8 cellular contexts compared by ENCODE assay signal in genomic region chr6:30781697-30782424, GRCh38. TPM values are rescaled to one million over a fixed set of nuclear protein-coding genes. Genes with fewer than 3 reads are reported as not detected.
DNase-seq lines count a peak whose midpoint lies in the region; ATAC-seq, FAIRE-seq and TF ChIP-seq lines count a peak whose summit lies in the region.

No MANE protein-coding gene starts in this region.

- H3K27ac ChIP-seq in PC-3 (ENCODE audit: low read length), result peak overlapping the region; percentile 96
- peak overlapping the region; percentile 97 for H3K27ac ChIP-seq in astrocyte (ENCODE audit: low read depth, low read length)
- H3K27ac ChIP-seq in right cardiac atrium (ENCODE audit: low read length), result peak overlapping the region; percentile 86

- H2AFZ ChIP-seq in PC-3 (ENCODE audit: low read length) (no peak overlapping the region), astrocyte (ENCODE audit: low read depth, low read length) (no peak overlapping the region)

- H4K20me1 ChIP-seq in PC-3 (ENCODE audit: low read length) (no peaks in the 10 kb centered on the region), astrocyte (ENCODE audit: insufficient read depth, low read length) (no peaks in the 10 kb centered on the region)

- peaks cover 20% of the 10 kb centered on the region for H3F3A ChIP-seq in PC-3 (ENCODE audit: low read length, unreplicated experiment)

- H3K27ac Mint-ChIP-seq in astrocyte (ENCODE audit: unreplicated experiment), result peak overlapping the region; percentile 100

- no peaks in the 10 kb centered on the region for H3K9me2 ChIP-seq in PC-3 (replicated peaks; ENCODE audit: low read length)

- H3K9me3 ChIP-seq in PC-3 (ENCODE audit: low read length) (no peaks in the 10 kb centered on the region), astrocyte (ENCODE audit: insufficient read depth, low read depth, low read length) (no peaks in the 10 kb centered on the region), right cardiac atrium (ENCODE audit: control insufficient read depth, low read length) (no peaks in the 10 kb centered on the region)

- H3K4me2 ChIP-seq in PC-3 (ENCODE audit: low read length), result peak overlapping the region; percentile 76
- peak overlapping the region; percentile 74 for H3K4me2 ChIP-seq in astrocyte (ENCODE audit: low read length)

- FAIRE-seq in astrocyte (lab: Jason Lieb, UNC), result peak; percentile 90

- H3K9ac ChIP-seq in PC-3 (ENCODE audit: low read length) (peak overlapping the region; percentile 94), astrocyte (ENCODE audit: low read length) (peak overlapping the region; percentile 82)

- peak; percentile 64 for ATAC-seq in PC-3
- peak; percentile 91 to 92 for ATAC-seq in right cardiac atrium
- ATAC-seq in GM19328 (IDR thresholded peaks at IDR 0.05; ENCODE audit: unreplicated experiment), result no peak
- no peak for ATAC-seq in HG02623 (IDR thresholded peaks at IDR 0.05; ENCODE audit: unreplicated experiment)

- peaks cover 50% of the 10 kb centered on the region for H3K4me1 Mint-ChIP-seq in astrocyte (ENCODE audit: low read depth, unreplicated experiment)

- peak overlapping the region; percentile 43 for H3K4me3 ChIP-seq in PC-3 (ENCODE audit: low read length)
- peak overlapping the region; percentile 31 for H3K4me3 ChIP-seq in astrocyte (ENCODE audit: insufficient read depth, low read depth, low read length)
- no peak overlapping the region for H3K4me3 ChIP-seq in right cardiac atrium (ENCODE audit: low read length)

- no TSS peak for BruUV-seq in PC-3 (replicated peaks; lab: Mats Ljungman, UMichigan)

- no peaks in the 10 kb centered on the region for H3K36me3 Mint-ChIP-seq in astrocyte (ENCODE audit: low read depth, unreplicated experiment)

- 4% methylated on average over 13 of the region's 13 CpGs for WGBS in right cardiac atrium

- H3K9me3 Mint-ChIP-seq in astrocyte (ENCODE audit: unreplicated experiment), result no peaks in the 10 kb centered on the region

- TF ChIP-seq CTCF in PC-3 (conservative IDR thresholded peaks at IDR 0.05; ENCODE audit: low read depth, low read length) (no peak), astrocyte (IDR thresholded peaks at IDR 0.05; ENCODE audit: insufficient read depth, low read depth, low read length) (no peak)

- H3K4me1 ChIP-seq in PC-3 (ENCODE audit: insufficient read depth, low read length) (peaks cover 52% of the 10 kb centered on the region), astrocyte (ENCODE audit: insufficient read depth, low read length) (peaks cover 50% of the 10 kb centered on the region), right cardiac atrium (ENCODE audit: control insufficient read depth, insufficient read depth, low read length) (peaks cover 22% of the 10 kb centered on the region)

- DNase-seq in Caki2 (ENCODE audit: low read depth) (peak; percentile 93), KBM-7 (peak; percentile 94), PC-3 (peak; percentile 99), astrocyte (ENCODE audit: low read depth) (peak; percentile 99), right cardiac atrium (peak; percentile 97 to 98 (median 98)), renal cortical epithelial cell (ENCODE audit: low read depth) (peak; percentile 98)

- POLR2A ChIA-PET in PC-3 (lab: Charles Lee; ENCODE audit: unreplicated experiment), result interaction anchor here (0.6 to 2.1 kb wide), 11 partner anchors 13 to 42 kb away, joined by 3 to 40 read pairs (median 4); partner anchors contain the start of gene IER3

- in situ Hi-C loops in Caki2 (cut with HindIII; ENCODE audit: low pct_unique_long_range_greater_than_20kb, low sequenced_read_pairs) (no loop called here), KBM-7 (cut with MboI; ENCODE audit: low pct_unique_long_range_greater_than_20kb, low sequenced_read_pairs) (no loop called here)

- CTCF ChIA-PET in PC-3 (lab: Charles Lee), result interaction anchor here (0.5 to 1.7 kb wide), 9 partner anchors 13 to 51 kb away, joined by 3 to 8 read pairs (median 3); partner anchors contain the start of gene FLOT1

- H3K4me3 Mint-ChIP-seq in astrocyte (ENCODE audit: unreplicated experiment), result peak overlapping the region; percentile 62

- H3K27me3 ChIP-seq in PC-3 (ENCODE audit: low read length) (no peaks in the 10 kb centered on the region), astrocyte (ENCODE audit: insufficient read depth, low read length) (no peaks in the 10 kb centered on the region), right cardiac atrium (ENCODE audit: control insufficient read depth, insufficient read depth) (no peaks in the 10 kb centered on the region)

- intact Hi-C loops in PC-3 (cut with micrococcal nuclease), result loop anchor here (1.0 kb wide), 4 partner anchors 13 to 38 kb away; no protein-coding TSS in a partner anchor
- intact Hi-C loops in right cardiac atrium (cut with DNase I), result loop anchor here in 2 of 4 donors (5.0 kb wide), 1 partner anchor 40 kb away; the partner anchor contains the start of genes FLOT1 (in 2 of the 2) and IER3 (in 2 of the 2)

- H3K27me3 Mint-ChIP-seq in astrocyte (ENCODE audit: low read depth, unreplicated experiment), result peaks cover 3% of the 10 kb centered on the region

- H3K79me2 ChIP-seq in PC-3 (ENCODE audit: low read length) (0 out of 2 replicates have a peak, but pooled peaks cover 3% of the 10 kb centered on the region), astrocyte (ENCODE audit: insufficient read depth, low read length) (no peaks in the 10 kb centered on the region)

- H3K36me3 ChIP-seq in PC-3 (ENCODE audit: low read depth, low read length) (no peaks in the 10 kb centered on the region), astrocyte (ENCODE audit: insufficient read depth, low read length) (no peaks in the 10 kb centered on the region)

RNA-seq across cellular contexts. Expression of gene IER3, which starts 37.5 kb away (rescaled TPM):
- total RNA-seq in Caki2 (2014; rRNA removed; shearing (Covaris generic); ENCODE audit: low replicate concordance), result 124 and 148 TPM in 2 replicates
- total RNA-seq in PC-3 (2014; rRNA removed) (1,173 and 1,198 TPM in 2 replicates), astrocyte (216 and 221 TPM in 2 replicates), right cardiac atrium (10 to 100 TPM; 22.4 to 60.2 (median 34.1) TPM), renal cortical epithelial cell (56.6 and 249 TPM in 2 replicates)
- 63.6 TPM for polyA plus RNA-seq in right cardiac atrium

RNA-seq across cellular contexts. Expression of gene FLOT1, which starts 39.4 kb away (rescaled TPM):
- total RNA-seq in Caki2 (2014; rRNA removed; shearing (Covaris generic); ENCODE audit: low replicate concordance), result 352 and 441 TPM in 2 replicates
- 305 and 401 TPM in 2 replicates for total RNA-seq in PC-3 (2014; rRNA removed)
- 77.6 and 85.2 TPM in 2 replicates for total RNA-seq in astrocyte
- 100 to 1,000 TPM; 180 to 208 (median 199) TPM for total RNA-seq in right cardiac atrium
- polyA plus RNA-seq in right cardiac atrium, result 264 TPM
- 19.4 and 100 TPM in 2 replicates for total RNA-seq in renal cortical epithelial cell

Comparison
In these comparisons a context has a peak if more than half of its experiments do, and no peak if none do; other contexts are left out.
1. ATAC-seq: peak in PC-3 (single experiment) and right cardiac atrium (2 of 2); none in GM19328 (single experiment) and HG02623 (single experiment).
2. Peak in every context shown above with its lines, with median percentiles within 50 percentile points of each other: DNase-seq and H3K27ac ChIP-seq.